11 cellular contexts compared by ENCODE assay signal in the genomic region with DNA sequence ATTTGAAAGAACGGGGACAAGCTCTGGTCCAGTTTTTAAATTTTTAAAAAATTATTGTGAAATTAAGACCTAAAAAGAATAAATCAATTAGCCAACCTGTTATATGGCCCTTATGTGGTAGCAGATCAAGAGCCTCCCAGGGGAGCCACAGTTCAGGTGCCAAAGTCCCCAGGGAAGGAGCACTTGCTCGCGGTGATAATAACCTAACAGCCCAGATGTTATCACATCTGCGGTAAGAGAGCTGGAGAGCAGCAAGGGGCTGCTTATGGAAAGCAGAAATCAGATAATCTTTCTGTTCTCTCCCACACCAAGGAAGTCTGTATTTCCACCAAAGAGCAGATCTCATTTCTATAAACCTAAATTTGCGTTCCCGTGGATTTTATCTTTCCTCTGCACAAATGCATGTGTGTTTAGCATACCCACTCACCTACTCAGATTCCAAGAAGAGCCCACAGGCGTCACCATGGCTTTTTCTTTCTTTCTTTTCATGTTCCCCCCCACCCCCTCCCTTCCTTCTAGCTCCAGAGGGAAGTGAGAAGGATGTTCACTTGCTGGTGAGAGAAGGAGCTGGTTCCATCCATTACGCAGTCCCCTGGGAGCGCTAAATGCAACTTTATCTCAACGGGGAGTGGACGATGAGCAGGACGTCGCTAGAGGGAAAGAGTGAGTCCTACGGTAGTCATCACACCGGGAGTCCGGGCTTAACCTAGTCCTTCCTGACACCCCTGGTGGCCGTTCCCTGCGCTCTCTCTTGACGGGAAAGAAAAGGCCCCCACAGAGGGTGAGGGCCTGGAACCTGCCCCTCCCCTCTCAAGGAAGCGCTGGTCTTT. TPM values are rescaled to one million over a fixed set of nuclear protein-coding genes. Genes with fewer than 3 reads are reported as not detected.
A peak's percentile ranks its signal among the peaks of the same experiment; 100 is the strongest.
DNase-seq lines count a peak whose midpoint lies in the region; TF ChIP-seq lines count a peak whose summit lies in the region.
"Had no signal": no experiment of that assay in that cellular context is flagged by ENCODE, and none has a peak within 500 bp of the region (broad histone marks: within the 10 kb centered on the region; RNA-seq: fewer than 3 reads in every experiment).

No MANE protein-coding gene starts in this region.

- H3K27me3 ChIP-seq in H7 (ENCODE audit: control insufficient read depth, insufficient read depth, low read length), result peaks cover 97% of the 10 kb centered on the region

- peak; percentile 10 for TF ChIP-seq CTCF in epithelial cell of proximal tubule (conservative IDR thresholded peaks at IDR 0.05; ENCODE audit: low read depth, low read length)

- in situ Hi-C loops in ACHN (cut with HindIII; ENCODE audit: low pct_ligation_motif_present, low pct_unique_long_range_greater_than_20kb, low sequenced_read_pairs), result no loop called here

- H3K4me3 ChIP-seq in H7 (ENCODE audit: insufficient read depth, low read depth, low read length), result no peak overlapping the region
- no peak overlapping the region for H3K4me3 ChIP-seq in epithelial cell of proximal tubule (ENCODE audit: low read depth, low read length)
- H3K4me3 ChIP-seq: SJSA1 had no signal

- H3K36me3 ChIP-seq in H7 (replicated peaks; ENCODE audit: control insufficient read depth, insufficient read depth, low read length), result no peaks in the 10 kb centered on the region
- H3K36me3 ChIP-seq: SJSA1 had no signal

- DNase-seq in ACHN (peak; percentile 29), H7 (peak; percentile 72), NCI-H2171 treated with DMSO at 0.1 percent for 48 hours (lab: John Stamatoyannopoulos, UW) (peak; percentile 85), epithelial cell of proximal tubule (ENCODE audit: low read depth) (no peak), RKO (ENCODE audit: low spot score) (no peak), HPDE6-E6E7 (ENCODE audit: extremely low spot score) (no peak)
- DNase-seq in stimulated activated CD4-positive, alpha-beta T cell treated with anti-CD3 and anti-CD28 coated beads, Interleukin-4, amount 100 ng/mL, for 1 hour, result no peak
- DNase-seq in activated T-cell treated with anti-CD3 and anti-CD28 coated beads, Interleukin-2, amount 50 U/mL, for 1 hour, result no peak
- DNase-seq: amniotic stem cell, NCI-H2081 treated with DMSO at 0.1 percent for 48 hours had no signal

RNA-seq across cellular contexts. Expression of gene POU4F1, which starts 1.6 kb away (rescaled TPM):
- total RNA-seq in H7 (2014; rRNA removed; shearing (Covaris generic)), result 0.03 TPM in 1 of 2 replicates, not detected in the other
- total RNA-seq in epithelial cell of proximal tubule, result under 0.01 TPM in 1 of 2 replicates, not detected in the other
- total RNA-seq: SJSA1 had no signal

RNA-seq across cellular contexts. Expression of gene OBI1, which starts 54.0 kb away (rescaled TPM):
- total RNA-seq in H7 (2014; rRNA removed; shearing (Covaris generic)), result 30.5 and 37.2 TPM in 2 replicates
- total RNA-seq in epithelial cell of proximal tubule, result 14.1 and 15.3 TPM in 2 replicates

Comparison
In these comparisons a context has a peak if more than half of its experiments do, and no peak if none do; other contexts are left out.
1. DNase-seq: peak in ACHN (single experiment), H7 (single experiment) and NCI-H2171 treated with DMSO at 0.1 percent for 48 hours (single experiment); none in epithelial cell of proximal tubule (single experiment), RKO (single experiment), HPDE6-E6E7 (single experiment), stimulated activated CD4-positive, alpha-beta T cell treated with anti-CD3 and anti-CD28 coated beads, Interleukin-4, amount 100 ng/mL, for 1 hour (single experiment) and activated T-cell treated with anti-CD3 and anti-CD28 coated beads, Interleukin-2, amount 50 U/mL, for 1 hour (single experiment).